Comparison of ENCODE assay signal across 13 cellular contexts in genomic region chr11:46249103-46249942, GRCh38. TPM values are rescaled to one million over a fixed set of nuclear protein-coding genes. Genes with fewer than 3 reads are reported as not detected.
DNase-seq lines count a peak whose midpoint lies in the region; ATAC-seq, FAIRE-seq and TF ChIP-seq lines count a peak whose summit lies in the region.
"Had no signal": no experiment of that assay in that cellular context is flagged by ENCODE, and none has a peak within 500 bp of the region (broad histone marks: within the 10 kb centered on the region; RNA-seq: fewer than 3 reads in every experiment).

No MANE protein-coding gene starts in this region.

- ATAC-seq in PC-3 (no peak), HG03025 (IDR thresholded peaks at IDR 0.05; ENCODE audit: low FRiP score, unreplicated experiment) (no peak), GM19023 (IDR thresholded peaks at IDR 0.05; ENCODE audit: unreplicated experiment) (no peak)
- ATAC-seq: upper lobe of right lung had no signal

- dilution Hi-C loops in endothelial cell of umbilical vein (cut with MboI; ENCODE audit: extremely low pct_ligation_motif_present, low sequenced_read_pairs) = no loop called here

- no peak overlapping the region for H2AK5ac ChIP-seq in trophoblast cell (ENCODE audit: low read length)

- no peak for FAIRE-seq in endothelial cell of umbilical vein (lab: Jason Lieb, UNC)

- no CpG with 5 or more reads among the region's 8 CpGs for WGBS in trophoblast cell (ENCODE audit: extremely low coverage, insufficient coverage, insufficient read length)

- H3F3A ChIP-seq in PC-3 (ENCODE audit: low read length, unreplicated experiment) = no peaks in the 10 kb centered on the region

- H3K36me3 ChIP-seq in PC-3 (ENCODE audit: low read depth, low read length) (no peaks in the 10 kb centered on the region), endothelial cell of umbilical vein (ENCODE audit: control insufficient read depth in 2 of 2, extremely low read depth in 1 of 2, insufficient read depth in 2 of 2, low read length in 2 of 2) (no peaks in the 10 kb centered on the region), trophoblast cell (ENCODE audit: control insufficient read depth in 1 of 2, insufficient read depth in 2 of 2, low read length in 2 of 2) (no peaks in the 10 kb centered on the region), Peyer's patch (no peaks in the 10 kb centered on the region)
- H3K36me3 ChIP-seq: upper lobe of right lung had no signal

- H3K9me2 ChIP-seq in PC-3 (replicated peaks; ENCODE audit: low read length) = no peaks in the 10 kb centered on the region

- POLR2A ChIA-PET in HEK293T (lab: Yijun Ruan, JAX) (interaction anchor here (1.5 to 2.4 kb wide), 3 partner anchors 10 to 47 kb away, joined by 4 to 8 read pairs (median 8); no protein-coding TSS in a partner anchor), PC-3 (lab: Charles Lee; ENCODE audit: unreplicated experiment) (interaction anchor here (0.5 kb wide), 1 partner anchor 29 kb away, joined by 7 read pairs; no protein-coding TSS in a partner anchor), endothelial cell of umbilical vein (lab: Charles Lee) (no interaction called here)

- intact Hi-C loops in PC-3 (cut with micrococcal nuclease) = loop anchor here (2.0 to 5.0 kb wide), 2 partner anchors 23 to 118 kb away; no protein-coding TSS in a partner anchor
- intact Hi-C loops in endothelial cell of umbilical vein (cut with micrococcal nuclease) = no loop called here

- H3K9ac ChIP-seq in PC-3 (ENCODE audit: low read length) = peak overlapping the region; percentile 6; the same call in 1 of the 2 replicates
- no peak overlapping the region for H3K9ac ChIP-seq in endothelial cell of umbilical vein (replicated peaks; ENCODE audit: extremely low read depth, insufficient read depth, low read length)
- H3K9ac ChIP-seq in trophoblast cell (ENCODE audit: low read length) = no peak overlapping the region

- H3K27me3 ChIP-seq in PC-3 (ENCODE audit: low read length) (no peaks in the 10 kb centered on the region), endothelial cell of umbilical vein (ENCODE audit: control insufficient read depth in 2 of 2, insufficient read depth in 2 of 2, low read length in 2 of 2) (no peaks in the 10 kb centered on the region), trophoblast cell (ENCODE audit: insufficient read depth, low read length) (no peaks in the 10 kb centered on the region), Peyer's patch (no peaks in the 10 kb centered on the region)
- H3K27me3 ChIP-seq: upper lobe of right lung had no signal

- no peaks in the 10 kb centered on the region for H3K9me3 ChIP-seq in PC-3 (ENCODE audit: low read length)
- no peaks in the 10 kb centered on the region for H3K9me3 ChIP-seq in endothelial cell of umbilical vein (replicated peaks; ENCODE audit: control insufficient read depth, insufficient read depth, low read length)
- H3K9me3 ChIP-seq in trophoblast cell (ENCODE audit: insufficient read depth, low read depth, low read length) = no peaks in the 10 kb centered on the region
- H3K9me3 ChIP-seq in Peyer's patch = no peaks in the 10 kb centered on the region
- H3K9me3 ChIP-seq: upper lobe of right lung had no signal

- H3K27ac ChIP-seq in PC-3 (ENCODE audit: low read length) (peak overlapping the region; percentile 68), endothelial cell of umbilical vein (ENCODE audit: insufficient read depth, low read depth, low read length) (peak overlapping the region; percentile 43), trophoblast cell (ENCODE audit: low read depth, low read length) (peak overlapping the region; percentile 65), Peyer's patch (no peak overlapping the region)
- H3K27ac ChIP-seq: upper lobe of right lung had no signal

- H4K8ac ChIP-seq in trophoblast cell (ENCODE audit: low read depth, low read length) = peak overlapping the region; percentile 83

- H3K79me1 ChIP-seq in trophoblast cell (ENCODE audit: low read length) = peaks cover 9% of the 10 kb centered on the region

- DNase-seq in HEK293T (ENCODE audit: extremely low spot score) (no peak), PC-3 (no peak), endothelial cell of umbilical vein (ENCODE audit: low read depth, low spot score) (no peak), trophoblast cell (peak; percentile 58 to 77), Peyer's patch (no peak), NCI-H510A treated with DMSO at 0.1 percent for 48 hours (lab: John Stamatoyannopoulos, UW) (no peak)
- DNase-seq: activated CD4-positive, alpha-beta T cell treated with anti-CD3 and anti-CD28 coated beads, Interleukin-2, amount 50 U/mL, for 4 hours; GF-D8; NCI-H1048; RPMI8226; upper lobe of right lung had no signal

- no peaks in the 10 kb centered on the region for H3K79me2 ChIP-seq in PC-3 (ENCODE audit: low read length)
- H3K79me2 ChIP-seq in endothelial cell of umbilical vein (ENCODE audit: control insufficient read depth, insufficient read depth, low read length) = no peaks in the 10 kb centered on the region
- no peaks in the 10 kb centered on the region for H3K79me2 ChIP-seq in trophoblast cell (ENCODE audit: control insufficient read depth, insufficient read depth, low read length, poor library complexity)

- H4K12ac ChIP-seq in trophoblast cell (ENCODE audit: low read depth, low read length) = no peak overlapping the region

- H4K20me1 ChIP-seq in PC-3 (ENCODE audit: low read length) (no peaks in the 10 kb centered on the region), endothelial cell of umbilical vein (replicated peaks; ENCODE audit: control insufficient read depth, extremely low read depth, insufficient read depth, low read length) (no peaks in the 10 kb centered on the region)

- H3K4me2 ChIP-seq in PC-3 (ENCODE audit: low read length) = peak overlapping the region; percentile 27
- no peak overlapping the region for H3K4me2 ChIP-seq in endothelial cell of umbilical vein (ENCODE audit: insufficient read depth, low read length)
- no peak overlapping the region for H3K4me2 ChIP-seq in trophoblast cell (ENCODE audit: low read length)

- no peak overlapping the region for H3K18ac ChIP-seq in trophoblast cell (ENCODE audit: low read length)

- peak overlapping the region; percentile 95 for H4K91ac ChIP-seq in trophoblast cell (ENCODE audit: low read depth, low read length)

- H2BK12ac ChIP-seq in trophoblast cell (ENCODE audit: low read length) = peak overlapping the region; percentile 95

- H3K4me3 ChIP-seq in PC-3 (ENCODE audit: low read length) = no peak overlapping the region
- H3K4me3 ChIP-seq in endothelial cell of umbilical vein (replicated peaks in 1 of 3; ENCODE audit: insufficient read depth in 1 of 3, low read depth in 1 of 3, low read length in 3 of 3) = no peak overlapping the region
- no peak overlapping the region for H3K4me3 ChIP-seq in trophoblast cell (ENCODE audit: low read depth, low read length)
- H3K4me3 ChIP-seq in Peyer's patch = no peak overlapping the region
- H3K4me3 ChIP-seq: upper lobe of right lung had no signal

- peak overlapping the region; percentile 82 for H3K14ac ChIP-seq in trophoblast cell (ENCODE audit: low read length)

- H3K4me1 ChIP-seq in PC-3 (ENCODE audit: insufficient read depth, low read length) = peaks cover 24% of the 10 kb centered on the region
- peaks cover 6% of the 10 kb centered on the region for H3K4me1 ChIP-seq in endothelial cell of umbilical vein (ENCODE audit: control insufficient read depth, extremely low read depth, insufficient read depth, low read length)
- peaks cover 11 to 12% of the 10 kb centered on the region in 2 experiments for H3K4me1 ChIP-seq in trophoblast cell (ENCODE audit: control insufficient read depth in 1 of 2, insufficient read depth in 2 of 2, low read length in 2 of 2)
- H3K4me1 ChIP-seq in Peyer's patch = peaks cover 0 to 41% (median 2%) of the 10 kb centered on the region in 4 donors
- H3K4me1 ChIP-seq: upper lobe of right lung had no signal

- H2AFZ ChIP-seq in PC-3 (ENCODE audit: low read length) = peak overlapping the region; percentile 67
- no peak overlapping the region for H2AFZ ChIP-seq in endothelial cell of umbilical vein (ENCODE audit: low read depth, low read length)
- no peak overlapping the region for H2AFZ ChIP-seq in trophoblast cell (ENCODE audit: insufficient read depth, low read length, poor library complexity)

- peak overlapping the region; percentile 18 for H2BK5ac ChIP-seq in trophoblast cell (ENCODE audit: low read depth, low read length, poor library complexity)

- BruUV-seq in PC-3 (replicated peaks; lab: Mats Ljungman, UMichigan) = no TSS peak
- no TSS peak for BruUV-seq in endothelial cell of umbilical vein (replicated peaks; lab: Mats Ljungman, UMichigan)

- H3K4ac ChIP-seq in trophoblast cell (ENCODE audit: low read depth, low read length) = no peak overlapping the region

- no peak for TF ChIP-seq POLR2A in endothelial cell of umbilical vein (IDR thresholded peaks at IDR 0.05; ENCODE audit: low read depth, low read length)
- no peak for TF ChIP-seq POLR2A in Peyer's patch (IDR thresholded peaks at IDR 0.05)

- no peak overlapping the region for H3K23ac ChIP-seq in trophoblast cell (ENCODE audit: low read length)

- CTCF ChIA-PET in HEK293T (lab: Yijun Ruan, JAX) (interaction anchor here (0.6 to 3.0 kb wide), 5 partner anchors 29 to 242 kb away, joined by 3 to 11 read pairs (median 4); no protein-coding TSS in a partner anchor), PC-3 (lab: Charles Lee) (no interaction called here), endothelial cell of umbilical vein (lab: Charles Lee) (interaction anchor here (1.3 to 4.7 kb wide), 4 partner anchors 11 to 66 kb away, joined by 3 to 45 read pairs (median 10); no protein-coding TSS in a partner anchor)

- H2BK120ac ChIP-seq in trophoblast cell (ENCODE audit: insufficient read depth, low read length, poor library complexity) = peak overlapping the region; percentile 94

- H3K9me1 ChIP-seq in endothelial cell of umbilical vein (replicated peaks; ENCODE audit: control insufficient read depth, extremely low read depth, insufficient read depth, low read length) = no peaks in the 10 kb centered on the region

- TF ChIP-seq CTCF in PC-3 (conservative IDR thresholded peaks at IDR 0.05; ENCODE audit: low read depth, low read length) (no peak), endothelial cell of umbilical vein (IDR thresholded peaks at IDR 0.05; ENCODE audit: extremely low read depth in 1 of 2, insufficient read depth in 1 of 2, low read depth in 1 of 2, low read length in 2 of 2) (no peak), Peyer's patch (IDR thresholded peaks at IDR 0.05) (no peak)

TF ChIP-seq in endothelial cell of umbilical vein, 7 proteins besides CTCF, POLR2A, EP300 and RAD21 (continues in another document):
- no peak for TF ChIP-seq FOS (IDR thresholded peaks at IDR 0.05; ENCODE audit: borderline replicate concordance, insufficient read depth, low read length)

RNA-seq across cellular contexts. Expression of gene CREB3L1, which starts 28.1 kb away (rescaled TPM):
- total RNA-seq in PC-3 (2014; rRNA removed) = 1.1 and 1.4 TPM in 2 replicates
- 0.78 and 0.84 TPM in 2 replicates for total RNA-seq in endothelial cell of umbilical vein
- 0.22 and 0.23 TPM in 2 replicates for polyA plus RNA-seq in endothelial cell of umbilical vein
- 0.34 and 0.41 TPM in 2 replicates for polyA plus RNA-seq in endothelial cell of umbilical vein (2011; cell fraction: cytosol; rRNA removed)
- polyA plus RNA-seq in endothelial cell of umbilical vein (2011; cell fraction: nucleus; rRNA removed) = 0.13 and 0.20 TPM in 2 replicates
- polyA plus RNA-seq in endothelial cell of umbilical vein (2012) = 0.68 and 1.3 TPM in 2 replicates
- 0.19 and 1.5 TPM in 2 replicates for polyA minus RNA-seq in endothelial cell of umbilical vein
- polyA minus RNA-seq in endothelial cell of umbilical vein (2011; cell fraction: cytosol; rRNA and poly(A)+ RNA removed) = 2.8 TPM
- polyA minus RNA-seq in endothelial cell of umbilical vein (2011; cell fraction: nucleus; rRNA and poly(A)+ RNA removed) = not detected in 2 replicates
- 53.7 and 54.2 TPM in 2 replicates for polyA plus RNA-seq in trophoblast cell (2013)
- 10 to 100 TPM; 13.2 to 50.6 (median 30.3) TPM for total RNA-seq in Peyer's patch

Comparison
In these comparisons a context has a peak if more than half of its experiments do, and no peak if none do; other contexts are left out.
1. DNase-seq: peak in trophoblast cell (2 of 2); none in HEK293T (single experiment), PC-3 (single experiment), endothelial cell of umbilical vein (single experiment), Peyer's patch (0 of 3) and NCI-H510A treated with DMSO at 0.1 percent for 48 hours (single experiment).
2. H3K27ac ChIP-seq: peak in PC-3 (single experiment), endothelial cell of umbilical vein (single experiment) and trophoblast cell (single experiment); none in Peyer's patch (0 of 4).